ENCODE assay signal across 21 cellular contexts in the genomic region with DNA sequence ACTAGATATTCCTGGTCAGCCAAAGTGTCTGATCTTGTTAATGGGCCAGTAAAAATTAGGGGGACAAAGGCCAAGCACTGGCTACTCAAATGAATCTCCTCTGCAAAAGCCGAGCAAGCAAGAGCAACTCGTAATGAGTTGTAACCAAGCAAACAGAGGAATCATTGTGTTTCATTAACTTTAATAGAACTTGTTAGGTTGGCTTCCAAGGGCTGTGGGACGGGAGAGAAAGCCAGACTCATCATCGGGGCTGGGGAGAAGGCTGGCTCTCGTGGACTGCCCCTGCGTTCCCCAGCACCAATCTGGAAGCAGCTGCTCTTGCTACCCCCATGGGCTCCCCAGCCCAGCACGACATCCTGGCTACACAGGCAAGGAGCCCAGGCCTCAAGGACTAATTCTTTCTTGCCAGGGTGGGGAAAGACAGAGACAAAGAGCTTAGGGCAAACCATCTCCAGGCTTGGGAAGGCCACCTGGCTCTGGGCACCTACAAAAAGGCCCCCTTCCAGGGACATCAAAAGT. TPM values are rescaled to one million over a fixed set of nuclear protein-coding genes. Genes with fewer than 3 reads are reported as not detected.
DNase-seq lines count a peak whose midpoint lies in the region; ATAC-seq and TF ChIP-seq lines count a peak whose summit lies in the region.
"Had no signal": no experiment of that assay in that cellular context is flagged by ENCODE, and none has a peak within 500 bp of the region (broad histone marks: within the 10 kb centered on the region; RNA-seq: fewer than 3 reads in every experiment).

No MANE protein-coding gene starts in this region.

- no TSS peak for BruUV-seq in MCF 10A (replicated peaks; lab: Mats Ljungman, UMichigan)

- CTCF ChIA-PET in MCF 10A (lab: Yijun Ruan, JAX) = interaction anchor here (0.6 to 14.8 kb wide), 7 partner anchors 13 to 412 kb away, joined by 3 to 171 read pairs (median 11); a partner anchor contains a TSS

- H3K4me1 ChIP-seq in breast epithelium (peaks cover 0 to 4% of the 10 kb centered on the region in 2 donors), suprapubic skin (no peaks in the 10 kb centered on the region), smooth muscle cell (ENCODE audit: low read depth) (no peaks in the 10 kb centered on the region)

- TF ChIP-seq CTCF in breast epithelium (IDR thresholded peaks at IDR 0.05) = no peak
- TF ChIP-seq CTCF in MCF 10A (IDR thresholded peaks at IDR 0.05; ENCODE audit: unreplicated experiment) = no peak
- no peak for TF ChIP-seq CTCF in neural crest cell (conservative IDR thresholded peaks at IDR 0.05)
- no peak for TF ChIP-seq CTCF in suprapubic skin (IDR thresholded peaks at IDR 0.05)
- TF ChIP-seq CTCF in smooth muscle cell (IDR thresholded peaks at IDR 0.05; ENCODE audit: borderline replicate concordance, insufficient read depth, poor library complexity, severe bottlenecking) = no peak

- ATAC-seq in GM21381 (IDR thresholded peaks at IDR 0.05; ENCODE audit: unreplicated experiment) = no peak
- ATAC-seq: Right ventricle myocardium inferior had no signal

- H3K27ac ChIP-seq in breast epithelium (peak overlapping the region; percentile 21 to 49), suprapubic skin (peak overlapping the region; percentile 19), smooth muscle cell (ENCODE audit: low read depth) (no peak overlapping the region)
- H3K27ac ChIP-seq: 22Rv1, GM23248, KMS-11 had no signal

- H3K36me3 ChIP-seq in breast epithelium = no peaks in the 10 kb centered on the region
- H3K36me3 ChIP-seq in suprapubic skin = no peaks in the 10 kb centered on the region
- no peaks in the 10 kb centered on the region for H3K36me3 ChIP-seq in smooth muscle cell (ENCODE audit: low read depth)
- H3K36me3 ChIP-seq: HAP-1 had no signal

- in situ Hi-C loops in SK-MEL-5 (cut with HindIII; ENCODE audit: low pct_unique_long_range_greater_than_20kb, low sequenced_read_pairs) = no loop called here

- H2AFZ ChIP-seq in smooth muscle cell (ENCODE audit: low read depth) = no peak overlapping the region
- H2AFZ ChIP-seq: GM23248 had no signal

- H3K27me3 Mint-ChIP-seq in MCF 10A (ENCODE audit: insufficient read depth, unreplicated experiment) (peaks cover 40% of the 10 kb centered on the region), neural crest cell (ENCODE audit: low read depth) (peaks cover 18% of the 10 kb centered on the region)

- H3K36me3 Mint-ChIP-seq in MCF 10A (ENCODE audit: insufficient read depth, unreplicated experiment) (no peaks in the 10 kb centered on the region), neural crest cell (ENCODE audit: low read depth) (no peaks in the 10 kb centered on the region)

- WGBS in suprapubic skin = 76% methylated on average over 7 of the region's 7 CpGs
- 69% methylated on average over 7 of the region's 7 CpGs for WGBS in smooth muscle cell (ENCODE audit: low lambda C conversion rate)

- no peaks in the 10 kb centered on the region for H4K20me1 ChIP-seq in smooth muscle cell (ENCODE audit: low read depth)

- H3F3A ChIP-seq in smooth muscle cell (ENCODE audit: low read depth) = no peaks in the 10 kb centered on the region

- H3K4me3 ChIP-seq in breast epithelium = no peak overlapping the region
- H3K4me3 ChIP-seq in suprapubic skin = no peak overlapping the region
- H3K4me3 ChIP-seq in smooth muscle cell = no peak overlapping the region
- H3K4me3 ChIP-seq: GM23248, HAP-1 had no signal

- no peaks in the 10 kb centered on the region for H3K4me1 Mint-ChIP-seq in MCF 10A (ENCODE audit: insufficient read depth, unreplicated experiment)
- H3K4me1 Mint-ChIP-seq in neural crest cell = peaks cover 39% of the 10 kb centered on the region

- no peak overlapping the region for H3K9ac ChIP-seq in smooth muscle cell (ENCODE audit: low read depth)
- H3K9ac ChIP-seq: GM23248, KMS-11 had no signal

- H3K27ac Mint-ChIP-seq in MCF 10A (ENCODE audit: low read depth, unreplicated experiment) (no peak overlapping the region), neural crest cell (ENCODE audit: unreplicated experiment) (peak overlapping the region; percentile 51)

- no peaks in the 10 kb centered on the region for H3K9me3 Mint-ChIP-seq in MCF 10A (ENCODE audit: unreplicated experiment)
- no peaks in the 10 kb centered on the region for H3K9me3 Mint-ChIP-seq in neural crest cell

- DNase-seq in breast epithelium (ENCODE audit: low spot score in 2 of 2) = no peak
- DNase-seq in MCF 10A (ENCODE audit: unreplicated experiment) = no peak
- peak; percentile 52 for DNase-seq in SK-MEL-5 (ENCODE audit: low read depth, low spot score)
- no peak for DNase-seq in neural crest cell (ENCODE audit: low read depth, low spot score)
- no peak for DNase-seq in suprapubic skin (ENCODE audit: low spot score in 2 of 2)
- no peak for DNase-seq in COR-L47 (lab: John Stamatoyannopoulos, UW)
- no peak for DNase-seq in smooth muscle cell (lab: John Stamatoyannopoulos, UW; ENCODE audit: unreplicated experiment)
- DNase-seq: ACHN, DMS79 treated with DMSO at 0.1 percent for 48 hours, GM23248, NCI-H1417, NCI-H1694 treated with DMSO at 0.1 percent for 48 hours, NCI-H2081 treated with DMSO at 0.1 percent for 48 hours, NCI-H2171 treated with DMSO at 0.1 percent for 48 hours, NCI-H524 treated with DMSO at 0.1 percent for 48 hours, NCI-H82 had no signal

- no peaks in the 10 kb centered on the region for H3K79me2 ChIP-seq in smooth muscle cell (ENCODE audit: low read depth)

- H3K27me3 ChIP-seq in breast epithelium (no peaks in the 10 kb centered on the region), suprapubic skin (no peaks in the 10 kb centered on the region), smooth muscle cell (ENCODE audit: low read depth) (peaks cover 24% of the 10 kb centered on the region)

- H3K4me3 Mint-ChIP-seq in MCF 10A (ENCODE audit: unreplicated experiment) (no peak overlapping the region), neural crest cell (peak overlapping the region; percentile 6)

- no peaks in the 10 kb centered on the region for H3K9me3 ChIP-seq in breast epithelium
- no peaks in the 10 kb centered on the region for H3K9me3 ChIP-seq in suprapubic skin
- H3K9me3 ChIP-seq in smooth muscle cell (replicated peaks; ENCODE audit: low read depth) = no peaks in the 10 kb centered on the region
- H3K9me3 ChIP-seq: HAP-1 had no signal

- no peak for TF ChIP-seq EP300 in suprapubic skin (IDR thresholded peaks at IDR 0.05)

- POLR2A ChIA-PET in MCF 10A (lab: Yijun Ruan, JAX) = interaction anchor here (0.6 kb wide), 1 partner anchor 777 kb away, joined by 5 read pairs; no protein-coding TSS in a partner anchor

- intact Hi-C loops in breast epithelium (cut with DNase I; ENCODE audit: low total_unique reads) (loop anchor here (10.0 kb wide), 1 partner anchor 58 kb away; a partner anchor contains a TSS), MCF 10A (cut with micrococcal nuclease) (no loop called here)

- no peak overlapping the region for H3K4me2 ChIP-seq in smooth muscle cell
- H3K4me2 ChIP-seq: KMS-11 had no signal

- TF ChIP-seq POLR2A in breast epithelium (IDR thresholded peaks at IDR 0.05) (no peak), suprapubic skin (IDR thresholded peaks at IDR 0.05) (no peak)

RNA-seq across cellular contexts. Expression of a gene that starts 10.5 kb away (rescaled TPM):
- total RNA-seq in breast epithelium (under 1 TPM; under 0.01 to 0.33 (median under 0.01) TPM), MCF 10A (2022) (not detected in 2 replicates), neural crest cell (22.2 and 22.5 TPM in 2 replicates), suprapubic skin (1 to 10 TPM in 1 of 4 donors, under 1 TPM in 3; 0.23 to 1.1 (median 0.73) TPM), smooth muscle cell (11.8 and 14.6 TPM in 2 replicates)
- total RNA-seq in SK-MEL-5 (2014; rRNA removed; shearing (Covaris generic)) = 0.50 and 0.80 TPM in 2 replicates
- polyA plus RNA-seq in SK-MEL-5 (2015; cell fraction: cytosol; rRNA removed) = 0.69 and 1.1 TPM in 2 replicates
- polyA plus RNA-seq in SK-MEL-5 (2015; cell fraction: nucleus; rRNA removed) = 0.99 and 1.5 TPM in 2 replicates
- polyA plus RNA-seq in smooth muscle cell = 15.7 and 18.0 TPM in 2 replicates

RNA-seq across cellular contexts. Expression of a gene that starts 56.3 kb away (rescaled TPM):
- total RNA-seq in breast epithelium (10 to 100 TPM; 32.3 to 53.0 (median 46.9) TPM), MCF 10A (2022) (28.0 and 28.4 TPM in 2 replicates), neural crest cell (45.0 and 47.6 TPM in 2 replicates), suprapubic skin (10 to 100 TPM; 19.6 to 52.5 (median 27.5) TPM), smooth muscle cell (7.7 and 12.9 TPM in 2 replicates)
- 10.0 and 12.9 TPM in 2 replicates for total RNA-seq in SK-MEL-5 (2014; rRNA removed; shearing (Covaris generic))
- 20.1 and 26.8 TPM in 2 replicates for polyA plus RNA-seq in SK-MEL-5 (2015; cell fraction: cytosol; rRNA removed)
- 101 and 154 TPM in 2 replicates for polyA plus RNA-seq in SK-MEL-5 (2015; cell fraction: nucleus; rRNA removed)
- 14.2 and 24.2 TPM in 2 replicates for polyA plus RNA-seq in smooth muscle cell
